ENCODE assay signal across 22 cellular contexts in the genomic region with DNA sequence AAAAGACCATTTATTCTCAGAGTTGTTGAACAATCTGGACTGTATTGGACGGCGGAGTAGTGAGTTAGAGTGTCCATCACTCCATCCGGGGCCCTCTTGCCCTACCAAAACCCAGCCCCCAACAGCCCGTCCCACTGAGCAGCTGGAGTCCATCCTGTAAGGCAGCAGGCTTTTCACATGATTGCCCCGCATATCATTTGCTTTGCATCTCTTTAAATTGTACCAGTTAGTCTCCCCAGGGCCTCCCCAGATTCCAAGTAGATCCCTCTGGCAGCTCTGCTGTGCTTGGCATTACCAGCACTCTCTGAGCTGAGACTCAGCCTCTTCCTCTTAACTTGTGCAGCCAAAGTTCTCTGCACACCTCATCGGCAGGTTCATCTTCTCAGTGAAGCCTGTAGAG. TPM values are rescaled to one million over a fixed set of nuclear protein-coding genes. Genes with fewer than 3 reads are reported as not detected.
"Had no signal": no experiment of that assay in that cellular context is flagged by ENCODE, and none has a peak within 500 bp of the region (broad histone marks: within the 10 kb centered on the region; RNA-seq: fewer than 3 reads in every experiment).

No MANE protein-coding gene starts in this region.

- H3K9me3 ChIP-seq: mucosa of descending colon, vagina had no signal

- H3K4me3 Mint-ChIP-seq: activated CD4-positive, alpha-beta memory T cell treated with anti-CD3 and anti-CD28 coated beads for 36 hours; activated CD4-positive, alpha-beta T cell treated with anti-CD3 and anti-CD28 coated beads for 36 hours; activated CD8-positive, alpha-beta memory T cell treated with anti-CD3 and anti-CD28 coated beads, Interleukin-2, amount 10 ng/mL, durations not matched to agents 7 days and 5 days; activated naive CD4-positive, alpha-beta T cell treated with anti-CD3 and anti-CD28 coated beads, Interleukin-2, amount 10 ng/mL, durations not matched to agents 7 days and 5 days; activated T-cell treated with anti-CD3 and anti-CD28 coated beads, Interleukin-2, amount 50 U/mL, for 24 hours; naive thymus-derived CD4-positive, alpha-beta T cell; stimulated activated naive B cell treated with anti-CD40 and anti-IgM and Interleukin-4, amounts not matched to agents 10 μg/mL and 1 μg/mL and 100 μg/mL, for 72 hours; T-helper 1 cell treated with Interleukin-12 subunit alpha and Interleukin-12 subunit beta and Interleukin-4 antibody, amounts not matched to agents 30 μg/mL and 1 μg/mL, for 36 hours had no signal

- H3K27ac Mint-ChIP-seq: activated CD4-positive, alpha-beta memory T cell treated with anti-CD3 and anti-CD28 coated beads for 36 hours; activated CD4-positive, alpha-beta T cell treated with anti-CD3 and anti-CD28 coated beads for 36 hours; activated CD8-positive, alpha-beta memory T cell treated with anti-CD3 and anti-CD28 coated beads, Interleukin-2, amount 10 ng/mL, durations not matched to agents 7 days and 5 days; activated naive CD4-positive, alpha-beta T cell treated with anti-CD3 and anti-CD28 coated beads, Interleukin-2, amount 10 ng/mL, durations not matched to agents 7 days and 5 days; activated T-cell treated with anti-CD3 and anti-CD28 coated beads, Interleukin-2, amount 50 U/mL, for 24 hours; naive thymus-derived CD4-positive, alpha-beta T cell; progenitor cell of endocrine pancreas; stimulated activated naive B cell treated with anti-CD40 and anti-IgM and Interleukin-4, amounts not matched to agents 10 μg/mL and 1 μg/mL and 100 μg/mL, for 72 hours; T-helper 1 cell treated with Interleukin-12 subunit alpha and Interleukin-12 subunit beta and Interleukin-4 antibody, amounts not matched to agents 30 μg/mL and 1 μg/mL, for 36 hours had no signal

- H3K36me3 ChIP-seq: cardiac muscle cell, left lung, tibial artery, vagina, WERI-Rb-1 had no signal

- H3K36me3 Mint-ChIP-seq: activated CD4-positive, alpha-beta memory T cell treated with anti-CD3 and anti-CD28 coated beads for 36 hours; activated CD8-positive, alpha-beta memory T cell treated with anti-CD3 and anti-CD28 coated beads, Interleukin-2, amount 10 ng/mL, durations not matched to agents 7 days and 5 days; activated naive CD4-positive, alpha-beta T cell treated with anti-CD3 and anti-CD28 coated beads, Interleukin-2, amount 10 ng/mL, durations not matched to agents 7 days and 5 days; naive thymus-derived CD4-positive, alpha-beta T cell; stimulated activated naive B cell treated with anti-CD40 and anti-IgM and Interleukin-4, amounts not matched to agents 10 μg/mL and 1 μg/mL and 100 μg/mL, for 72 hours had no signal

- H3K4me1 ChIP-seq: left lung, tibial artery, vagina had no signal

- DNase-seq: activated CD4-positive, alpha-beta memory T cell treated with anti-CD3 and anti-CD28 coated beads for 36 hours; activated CD4-positive, alpha-beta T cell treated with anti-CD3 and anti-CD28 coated beads for 36 hours; activated CD8-positive, alpha-beta memory T cell treated with anti-CD3 and anti-CD28 coated beads, Interleukin-2, amount 10 ng/mL, durations not matched to agents 7 days and 5 days; activated naive CD4-positive, alpha-beta T cell treated with anti-CD3 and anti-CD28 coated beads, Interleukin-2, amount 10 ng/mL, durations not matched to agents 7 days and 5 days; activated T-cell treated with anti-CD3 and anti-CD28 coated beads, Interleukin-2, amount 50 U/mL, for 24 hours; effector CD8-positive, alpha-beta T cell; foreskin fibroblast; left lung; mammary epithelial cell; mucosa of descending colon; naive thymus-derived CD4-positive, alpha-beta T cell; right cardiac atrium; stimulated activated CD4-positive, alpha-beta T cell treated with anti-CD3 and anti-CD28 coated beads, Interleukin-15, amount 100 ng/mL, for 24 hours; stimulated activated CD4-positive, alpha-beta T cell treated with anti-CD3 and anti-CD28 coated beads, Interleukin-4, amount 100 ng/mL, for 1 hour; stimulated activated naive B cell treated with anti-CD40 and anti-IgM and Interleukin-4, amounts not matched to agents 10 μg/mL and 1 μg/mL and 100 μg/mL, for 72 hours; tibial artery; WERI-Rb-1 had no signal

- ATAC-seq: activated CD4-positive, alpha-beta T cell treated with anti-CD3 and anti-CD28 coated beads for 36 hours; activated CD8-positive, alpha-beta memory T cell treated with anti-CD3 and anti-CD28 coated beads, Interleukin-2, amount 10 ng/mL, durations not matched to agents 7 days and 5 days; left lung; mucosa of descending colon; naive thymus-derived CD4-positive, alpha-beta T cell; right cardiac atrium; stimulated activated naive B cell treated with anti-CD40 and anti-IgM and Interleukin-4, amounts not matched to agents 10 μg/mL and 1 μg/mL and 100 μg/mL, for 72 hours had no signal

- H3K27me3 ChIP-seq: cardiac muscle cell, left lung, tibial artery, vagina had no signal

- H3K27me3 Mint-ChIP-seq: activated CD4-positive, alpha-beta memory T cell treated with anti-CD3 and anti-CD28 coated beads for 36 hours; activated CD4-positive, alpha-beta T cell treated with anti-CD3 and anti-CD28 coated beads for 36 hours; activated CD8-positive, alpha-beta memory T cell treated with anti-CD3 and anti-CD28 coated beads, Interleukin-2, amount 10 ng/mL, durations not matched to agents 7 days and 5 days; activated naive CD4-positive, alpha-beta T cell treated with anti-CD3 and anti-CD28 coated beads, Interleukin-2, amount 10 ng/mL, durations not matched to agents 7 days and 5 days; activated T-cell treated with anti-CD3 and anti-CD28 coated beads, Interleukin-2, amount 50 U/mL, for 24 hours; stimulated activated naive B cell treated with anti-CD40 and anti-IgM and Interleukin-4, amounts not matched to agents 10 μg/mL and 1 μg/mL and 100 μg/mL, for 72 hours had no signal

- H3K27ac ChIP-seq: cardiac muscle cell, left lung, skin epidermis, tibial artery, vagina, WERI-Rb-1 had no signal

- H3K4me3 ChIP-seq: cardiac muscle cell, left lung, mucosa of descending colon, skin epidermis, tibial artery, vagina had no signal

- H3K4me1 Mint-ChIP-seq: activated CD4-positive, alpha-beta T cell treated with anti-CD3 and anti-CD28 coated beads for 36 hours; activated CD8-positive, alpha-beta memory T cell treated with anti-CD3 and anti-CD28 coated beads, Interleukin-2, amount 10 ng/mL, durations not matched to agents 7 days and 5 days; activated naive CD4-positive, alpha-beta T cell treated with anti-CD3 and anti-CD28 coated beads, Interleukin-2, amount 10 ng/mL, durations not matched to agents 7 days and 5 days; naive thymus-derived CD4-positive, alpha-beta T cell; stimulated activated naive B cell treated with anti-CD40 and anti-IgM and Interleukin-4, amounts not matched to agents 10 μg/mL and 1 μg/mL and 100 μg/mL, for 72 hours had no signal

RNA-seq across cellular contexts. Expression of gene ADCY2, which starts 48.6 kb away (rescaled TPM):
- total RNA-seq: activated CD4-positive, alpha-beta memory T cell treated with anti-CD3 and anti-CD28 coated beads for 36 hours; activated CD4-positive, alpha-beta T cell treated with anti-CD3 and anti-CD28 coated beads for 36 hours; activated CD8-positive, alpha-beta memory T cell treated with anti-CD3 and anti-CD28 coated beads, Interleukin-2, amount 10 ng/mL, durations not matched to agents 7 days and 5 days; mammary epithelial cell; naive thymus-derived CD4-positive, alpha-beta T cell had no signal
- polyA plus RNA-seq: mammary epithelial cell; naive thymus-derived CD4-positive, alpha-beta T cell had no signal
